13 cellular contexts compared by ENCODE assay signal in the genomic region with DNA sequence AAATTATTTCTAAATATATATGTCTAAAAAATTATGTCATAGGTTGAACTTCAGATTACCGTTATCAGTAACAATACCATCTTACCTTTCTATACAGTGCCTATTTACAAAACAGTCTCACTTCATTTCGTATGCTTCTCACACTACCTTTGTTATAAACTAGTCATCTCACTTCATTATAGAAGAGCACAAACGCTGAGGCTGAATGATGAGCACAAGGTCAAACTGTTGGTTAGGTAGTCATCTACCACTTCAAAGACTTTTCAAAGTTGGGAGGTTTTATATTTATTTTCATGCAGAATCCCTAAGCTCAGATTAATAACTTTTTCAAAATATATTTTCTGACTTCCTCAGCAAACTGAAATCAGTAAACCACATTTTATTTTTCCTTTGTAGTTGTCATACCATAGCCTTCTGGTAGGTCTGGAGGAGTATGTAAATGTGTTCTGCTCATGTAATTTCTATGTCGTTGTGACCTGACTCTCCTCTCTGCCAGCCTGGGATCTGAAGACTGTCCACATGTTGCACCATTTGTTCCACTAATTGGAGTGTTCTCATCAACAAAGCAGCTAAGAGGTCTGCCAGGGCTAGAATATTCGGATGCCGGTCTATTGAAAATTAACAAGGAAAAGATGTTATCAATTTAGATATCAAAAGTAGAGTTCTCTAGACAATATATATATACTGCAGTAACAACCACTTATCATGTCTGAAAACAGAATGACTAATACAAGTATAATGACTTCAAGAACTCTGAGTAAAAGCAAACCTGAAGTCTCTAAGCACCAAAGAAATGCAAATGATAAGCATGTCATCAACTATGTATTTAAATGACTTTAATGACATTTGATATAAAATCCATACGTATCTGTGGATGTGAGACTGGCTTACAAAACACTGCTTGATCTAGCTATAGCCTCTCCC.
DNase-seq lines count a peak whose midpoint lies in the region; ATAC-seq and TF ChIP-seq lines count a peak whose summit lies in the region.
"Had no signal": no experiment of that assay in that cellular context is flagged by ENCODE, and none has a peak within 500 bp of the region (broad histone marks: within the 10 kb centered on the region; RNA-seq: fewer than 3 reads in every experiment).

No MANE protein-coding gene starts in this region.

- H3K27me3 ChIP-seq in PC-3 (ENCODE audit: low read length) (no peaks in the 10 kb centered on the region), mammary epithelial cell (ENCODE audit: insufficient read depth, low read length) (no peaks in the 10 kb centered on the region), smooth muscle cell (ENCODE audit: low read depth) (no peaks in the 10 kb centered on the region)
- H3K27me3 ChIP-seq: adrenal gland had no signal

- H3K36me3 Mint-ChIP-seq in naive thymus-derived CD8-positive, alpha-beta T cell: peaks cover 0 to 73% (median 13%) of the 10 kb centered on the region in 3 donors

- CTCF ChIA-PET in PC-3 (lab: Charles Lee): no interaction called here
- CTCF ChIA-PET in mammary epithelial cell (lab: Charles Lee; ENCODE audit: low non-redundant PET): no interaction called here

- no peaks in the 10 kb centered on the region for H3K9me2 ChIP-seq in PC-3 (replicated peaks; ENCODE audit: low read length)

- no peaks in the 10 kb centered on the region for H3K9me3 Mint-ChIP-seq in naive thymus-derived CD8-positive, alpha-beta T cell
- H3K9me3 Mint-ChIP-seq: activated B cell treated with CpG ODN at 0.5 μM for 24 hours had no signal

- in situ Hi-C loops in mammary epithelial cell (cut with MboI; ENCODE audit: low sequenced_read_pairs in 2 of 2): no loop called here

- H3K4me1 Mint-ChIP-seq in naive thymus-derived CD8-positive, alpha-beta T cell: peaks cover 0 to 5% (median 1%) of the 10 kb centered on the region in 4 donors
- H3K4me1 Mint-ChIP-seq: activated B cell treated with CpG ODN at 0.5 μM for 24 hours had no signal

- DNase-seq in activated naive CD4-positive, alpha-beta T cell treated with Interleukin-2 at 50 U/mL for 16 hours: peak; percentile 18
- no peak for DNase-seq in activated naive CD4-positive, alpha-beta T cell (lab: John Stamatoyannopoulos, UW)
- DNase-seq in PC-3: no peak
- DNase-seq in mammary epithelial cell: no peak
- DNase-seq in smooth muscle cell (lab: John Stamatoyannopoulos, UW; ENCODE audit: unreplicated experiment): no peak
- no peak for DNase-seq in naive thymus-derived CD8-positive, alpha-beta T cell
- DNase-seq: activated B cell treated with CpG ODN at 0.5 μM for 24 hours, adrenal gland, NCI-H1048, NCI-H748 treated with DMSO at 0.1 percent for 48 hours had no signal

- no peaks in the 10 kb centered on the region for H3K9me3 ChIP-seq in PC-3 (ENCODE audit: low read length)
- no peaks in the 10 kb centered on the region for H3K9me3 ChIP-seq in mammary epithelial cell (replicated peaks; ENCODE audit: insufficient read depth, low read length)
- no peaks in the 10 kb centered on the region for H3K9me3 ChIP-seq in smooth muscle cell (replicated peaks; ENCODE audit: low read depth)
- H3K9me3 ChIP-seq: adrenal gland had no signal

- no peak overlapping the region for H3K27ac ChIP-seq in PC-3 (ENCODE audit: low read length)
- H3K27ac ChIP-seq in mammary epithelial cell (ENCODE audit: insufficient read depth, low read depth, low read length): no peak overlapping the region
- H3K27ac ChIP-seq in smooth muscle cell (ENCODE audit: low read depth): peak overlapping the region; percentile 64

- H3K4me1 ChIP-seq in PC-3 (ENCODE audit: insufficient read depth, low read length): peaks cover 22% of the 10 kb centered on the region
- no peaks in the 10 kb centered on the region for H3K4me1 ChIP-seq in mammary epithelial cell (ENCODE audit: insufficient read depth, low read length)
- no peaks in the 10 kb centered on the region for H3K4me1 ChIP-seq in smooth muscle cell (ENCODE audit: low read depth)

- no peak for TF ChIP-seq CTCF in PC-3 (conservative IDR thresholded peaks at IDR 0.05; ENCODE audit: low read depth, low read length)
- no peak for TF ChIP-seq CTCF in mammary epithelial cell (conservative IDR thresholded peaks at IDR 0.05 in 1 of 2, IDR thresholded peaks at IDR 0.05 in 1 of 2; ENCODE audit: extremely low read depth in 1 of 2, insufficient read depth in 1 of 2, low read depth in 1 of 2, low read length in 2 of 2)
- TF ChIP-seq CTCF in smooth muscle cell (IDR thresholded peaks at IDR 0.05; ENCODE audit: borderline replicate concordance, insufficient read depth, poor library complexity, severe bottlenecking): no peak

- H3K27ac Mint-ChIP-seq in naive thymus-derived CD8-positive, alpha-beta T cell: peak overlapping the region in 5 of 10 donors; percentile 6 to 79 (median 25)

- WGBS in mammary epithelial cell (ENCODE audit: low coverage, missing lambda C conversion rate): 78% methylated on average over 7 of the region's 7 CpGs
- WGBS in smooth muscle cell (ENCODE audit: low lambda C conversion rate): 84% methylated on average over 7 of the region's 7 CpGs

- no peaks in the 10 kb centered on the region for H3K27me3 Mint-ChIP-seq in naive thymus-derived CD8-positive, alpha-beta T cell
- H3K27me3 Mint-ChIP-seq: activated B cell treated with CpG ODN at 0.5 μM for 24 hours had no signal

- H2AFZ ChIP-seq in PC-3 (ENCODE audit: low read length) (no peak overlapping the region), mammary epithelial cell (ENCODE audit: low read depth, low read length) (no peak overlapping the region), smooth muscle cell (ENCODE audit: low read depth) (no peak overlapping the region)

- intact Hi-C loops in PC-3 (cut with micrococcal nuclease): loop anchor here (5.0 kb wide), 1 partner anchor 67 kb away; no protein-coding TSS in a partner anchor
- intact Hi-C loops in mammary epithelial cell (cut with micrococcal nuclease): loop anchor here (5.0 kb wide), 1 partner anchor 67 kb away; no protein-coding TSS in a partner anchor

- no peak overlapping the region for H3K4me3 Mint-ChIP-seq in naive thymus-derived CD8-positive, alpha-beta T cell
- H3K4me3 Mint-ChIP-seq: activated B cell treated with CpG ODN at 0.5 μM for 24 hours had no signal

- dilution Hi-C loops in mammary epithelial cell (cut with HindIII; ENCODE audit: low sequenced_read_pairs): no loop called here

- H3K4me3 ChIP-seq in PC-3 (ENCODE audit: low read length): no peak overlapping the region
- H3K4me3 ChIP-seq in mammary epithelial cell (replicated peaks in 1 of 3; ENCODE audit: insufficient read depth in 1 of 3, low read depth in 2 of 3, low read length in 3 of 3): no peak overlapping the region
- no peak overlapping the region for H3K4me3 ChIP-seq in smooth muscle cell
- H3K4me3 ChIP-seq: adrenal gland had no signal

- BruUV-seq in PC-3 (replicated peaks; lab: Mats Ljungman, UMichigan): TSS peak; percentile 13
- BruUV-seq in mammary epithelial cell (replicated peaks; lab: Mats Ljungman, UMichigan): TSS peak; percentile 20

- no peak overlapping the region for H3K4me2 ChIP-seq in PC-3 (ENCODE audit: low read length)
- no peak overlapping the region for H3K4me2 ChIP-seq in mammary epithelial cell (ENCODE audit: insufficient read depth, low read depth, low read length)
- H3K4me2 ChIP-seq in smooth muscle cell: no peak overlapping the region

- H3F3A ChIP-seq in PC-3 (ENCODE audit: low read length, unreplicated experiment): peaks cover 21% of the 10 kb centered on the region
- peaks cover 15% of the 10 kb centered on the region for H3F3A ChIP-seq in smooth muscle cell (ENCODE audit: low read depth)

- 0 out of 2 replicates have a peak, but pooled peaks have one; percentile 20 for ATAC-seq in PC-3
- no peak for ATAC-seq in naive thymus-derived CD8-positive, alpha-beta T cell
- ATAC-seq in GM21619 (IDR thresholded peaks at IDR 0.05; ENCODE audit: unreplicated experiment): no peak
- no peak for ATAC-seq in GM21367 (IDR thresholded peaks at IDR 0.05; ENCODE audit: unreplicated experiment)
- ATAC-seq: left lobe of liver had no signal

- H3K79me2 ChIP-seq in PC-3 (ENCODE audit: low read length): peaks cover 4% of the 10 kb centered on the region; the same call in 1 of the 2 replicates
- peaks cover 38% of the 10 kb centered on the region for H3K79me2 ChIP-seq in mammary epithelial cell (ENCODE audit: insufficient read depth, low read length)
- peaks cover 24% of the 10 kb centered on the region for H3K79me2 ChIP-seq in smooth muscle cell (ENCODE audit: low read depth)

- H4K20me1 ChIP-seq in PC-3 (ENCODE audit: low read length) (peaks cover 18% of the 10 kb centered on the region; the same call in 1 of the 2 replicates), mammary epithelial cell (ENCODE audit: insufficient read depth, low read length) (no peaks in the 10 kb centered on the region), smooth muscle cell (ENCODE audit: low read depth) (peaks cover 67% of the 10 kb centered on the region)

- POLR2A ChIA-PET in PC-3 (lab: Charles Lee; ENCODE audit: unreplicated experiment): no interaction called here
- POLR2A ChIA-PET in naive thymus-derived CD8-positive, alpha-beta T cell (lab: Charles Lee): interaction anchor here (0.6 kb wide), 1 partner anchor 23 kb away, joined by 4 read pairs; no protein-coding TSS in a partner anchor

- H3K36me3 ChIP-seq in PC-3 (ENCODE audit: low read depth, low read length) (peaks cover 63% of the 10 kb centered on the region), mammary epithelial cell (ENCODE audit: insufficient read depth, low read length) (peaks cover 66% of the 10 kb centered on the region), smooth muscle cell (ENCODE audit: low read depth) (peaks cover 34% of the 10 kb centered on the region)

- H3K9ac ChIP-seq in PC-3 (ENCODE audit: low read length) (no peak overlapping the region), mammary epithelial cell (ENCODE audit: insufficient read depth, low read length) (no peak overlapping the region), smooth muscle cell (ENCODE audit: low read depth) (no peak overlapping the region)
